Comparison of ENCODE assay signal across 8 cellular contexts in genomic region chr13:43786766-43787517, GRCh38. TPM values are rescaled to one million over a fixed set of nuclear protein-coding genes. Genes with fewer than 3 reads are reported as not detected.
DNase-seq lines count a peak whose midpoint lies in the region; ATAC-seq and TF ChIP-seq lines count a peak whose summit lies in the region.

TSS of gene ENOX1 (minus strand) at chr13:43786972.

- no peaks in the 10 kb centered on the region for H3K9me3 ChIP-seq in esophagus (ENCODE audit: control insufficient read depth in 2 of 2, insufficient read depth in 1 of 2, low read depth in 1 of 2, low read length in 1 of 2)
- H3K9me3 ChIP-seq in suprapubic skin: no peaks in the 10 kb centered on the region

- peak within 1 kb of the TSS; percentile 52 to 54 for H3K4me3 ChIP-seq in esophagus (ENCODE audit: low read depth in 1 of 2, low read length in 2 of 2)
- H3K4me3 ChIP-seq in suprapubic skin: peak within 1 kb of the TSS; percentile 75

- no peaks in the 10 kb centered on the region for H3K36me3 Mint-ChIP-seq in mesothelial cell of epicardium

- no peaks in the 10 kb centered on the region for H3K9me3 Mint-ChIP-seq in mesothelial cell of epicardium

- peak within 1 kb of the TSS; percentile 58 for H3K27ac Mint-ChIP-seq in mesothelial cell of epicardium

- DNase-seq in AG08396 (ENCODE audit: low spot score): peak; percentile 79
- peak; percentile 82 for DNase-seq in NCI-H1092 treated with DMSO at 0.1 percent for 48 hours (lab: John Stamatoyannopoulos, UW)
- DNase-seq in activated CD4-positive, alpha-beta T cell treated with anti-CD3 and anti-CD28 coated beads, Interleukin-2, amount 50 U/mL, for 48 hours: peak; percentile 29 to 47
- DNase-seq in mesothelial cell of epicardium (ENCODE audit: low spot score in 2 of 2, unreplicated experiment in 2 of 2): peak; percentile 46 to 75
- peak; percentile 65 to 80 for DNase-seq in suprapubic skin (ENCODE audit: low spot score in 2 of 2)

- H3K27me3 ChIP-seq in esophagus (ENCODE audit: control insufficient read depth in 1 of 2, insufficient read depth in 2 of 2, low read length in 2 of 2) (no peaks in the 10 kb centered on the region), suprapubic skin (peaks cover 12% of the 10 kb centered on the region)

- no peaks in the 10 kb centered on the region for H3K36me3 ChIP-seq in esophagus (ENCODE audit: control insufficient read depth in 2 of 2, insufficient read depth in 2 of 2, low read length in 1 of 2)
- H3K36me3 ChIP-seq in suprapubic skin: no peaks in the 10 kb centered on the region

- peaks cover 4 to 16% of the 10 kb centered on the region in 2 donors for H3K4me1 ChIP-seq in esophagus (ENCODE audit: control insufficient read depth in 2 of 2, insufficient read depth in 2 of 2, low read length in 1 of 2)
- peaks cover 28% of the 10 kb centered on the region for H3K4me1 ChIP-seq in suprapubic skin

- 1 to 2% methylated on average over 63 to 93 of the region's 93 CpGs for WGBS in esophagus, 2 donors
- WGBS in suprapubic skin: 0% methylated on average over 15 of the region's 93 CpGs

- H3K27ac ChIP-seq in esophagus (ENCODE audit: low read depth in 2 of 2, low read length in 1 of 2) (peak within 1 kb of the TSS; percentile 43 to 47), suprapubic skin (peak within 1 kb of the TSS; percentile 29)

- ATAC-seq in HG03565 (IDR thresholded peaks at IDR 0.05; ENCODE audit: unreplicated experiment): no peak

- 0 out of 2 replicates have a peak, but pooled peaks have one; percentile 12 for TF ChIP-seq CTCF in GM12874 (IDR thresholded peaks at IDR 0.05; ENCODE audit: insufficient read depth, low read depth, low read length)
- no peak for TF ChIP-seq CTCF in mesothelial cell of epicardium (IDR thresholded peaks at IDR 0.05; ENCODE audit: unreplicated experiment)
- no peak for TF ChIP-seq CTCF in suprapubic skin (IDR thresholded peaks at IDR 0.05)

- H3K4me3 Mint-ChIP-seq in mesothelial cell of epicardium: peak within 1 kb of the TSS; percentile 83

- peaks cover 20% of the 10 kb centered on the region for H3K27me3 Mint-ChIP-seq in mesothelial cell of epicardium (ENCODE audit: low read depth)

- TF ChIP-seq POLR2A in suprapubic skin (IDR thresholded peaks at IDR 0.05): no peak

- no peak for TF ChIP-seq EP300 in suprapubic skin (IDR thresholded peaks at IDR 0.05)

- peaks cover 17% of the 10 kb centered on the region for H3K4me1 Mint-ChIP-seq in mesothelial cell of epicardium

RNA-seq across cellular contexts. Expression of gene ENOX1, which starts in this region (rescaled TPM):
- under 1 TPM; 0.10 to 0.29 TPM for polyA plus RNA-seq in esophagus
- total RNA-seq in mesothelial cell of epicardium: 2.5 to 3.0 TPM (median 3.0 TPM) in 3 replicates
- under 1 TPM; 0.25 to 0.52 (median 0.33) TPM for total RNA-seq in suprapubic skin

Comparison
In these comparisons a context has a peak if more than half of its experiments do, and no peak if none do; other contexts are left out.
1. Peak in DNase-seq, H3K4me3 ChIP-seq and H3K27ac ChIP-seq in suprapubic skin; RNA of the gene not detected or under 1 TPM.